Comparison of ENCODE assay signal across 23 cellular contexts in the genomic region with DNA sequence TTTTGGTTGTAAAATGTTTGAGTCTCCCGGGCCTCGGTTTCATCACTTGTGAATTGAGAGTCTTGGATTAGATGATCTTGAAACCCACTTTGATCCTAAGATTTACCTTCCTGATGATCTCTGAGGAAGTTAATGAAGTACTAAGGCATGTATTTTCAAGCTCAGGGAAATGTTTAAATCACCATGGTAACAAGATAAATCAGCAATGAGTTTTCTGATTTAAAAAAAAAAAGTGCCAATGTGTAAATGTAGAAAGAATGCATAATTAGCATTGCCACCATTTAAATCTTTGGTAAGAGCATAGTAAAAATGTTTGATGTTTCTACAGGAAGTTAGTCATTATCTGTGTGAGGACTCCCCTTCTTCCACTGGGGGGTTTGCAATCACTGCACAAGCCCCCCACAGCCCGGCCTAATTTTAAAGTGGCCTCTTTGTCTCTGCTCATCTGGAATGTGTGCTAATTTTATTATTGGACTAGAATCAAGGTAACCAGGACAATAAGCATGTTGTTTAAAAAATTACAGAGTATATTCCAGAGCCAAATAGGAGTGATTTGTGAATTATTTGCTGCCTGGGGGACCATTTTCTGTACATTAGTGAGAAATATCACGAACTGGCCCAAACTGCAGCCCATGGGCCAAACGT.
"Had no signal": no experiment of that assay in that cellular context is flagged by ENCODE, and none has a peak within 500 bp of the region (broad histone marks: within the 10 kb centered on the region; RNA-seq: fewer than 3 reads in every experiment).

No MANE protein-coding gene starts in this region.

- H3K4me3 Mint-ChIP-seq: activated CD4-positive, alpha-beta memory T cell treated with anti-CD3 and anti-CD28 coated beads, Interleukin-2, amount 10 ng/mL, durations not matched to agents 7 days and 5 days; activated CD4-positive, alpha-beta T cell treated with anti-CD3 and anti-CD28 coated beads, Interleukin-2, amount 10 ng/mL, durations not matched to agents 24 days and 14 days; activated naive CD4-positive, alpha-beta T cell treated with anti-CD3 and anti-CD28 coated beads, Interleukin-2, amount 50 U/mL, for 24 hours; endodermal cell; nephron progenitor cell; stimulated activated memory B cell treated with anti-CD40 and anti-IgM and Interleukin-4, amounts not matched to agents 10 μg/mL and 1 μg/mL and 100 μg/mL, for 72 hours had no signal

- H3K4me3 ChIP-seq: coronary artery, gastroesophageal sphincter, heart left ventricle, left lung, stomach, suprapubic skin, tibial nerve had no signal

- H3K27me3 ChIP-seq: gastroesophageal sphincter, heart left ventricle, left lung, stomach, suprapubic skin, tibial nerve had no signal

- H3K36me3 ChIP-seq: gastroesophageal sphincter, heart left ventricle, left lung, suprapubic skin, tibial nerve had no signal

- DNase-seq: activated CD4-positive, alpha-beta memory T cell treated with anti-CD3 and anti-CD28 coated beads, Interleukin-2, amount 10 ng/mL, durations not matched to agents 7 days and 5 days; activated CD4-positive, alpha-beta T cell treated with anti-CD3 and anti-CD28 coated beads, Interleukin-2, amount 10 ng/mL, durations not matched to agents 24 days and 14 days; activated effector memory CD4-positive, alpha-beta T cell treated with anti-CD3 and anti-CD28 coated beads, Interleukin-2, amount 50 U/mL, for 16 hours; aorta; cerebellar nuclear complex; endodermal cell; heart left ventricle; left lung; midbrain; nephron progenitor cell; posterior cingulate gyrus; stimulated activated CD4-positive, alpha-beta T cell treated with anti-CD3 and anti-CD28 coated beads, Interleukin-2, amount 100 ng/mL, for 24 hours; stomach had no signal

- H3K9me3 Mint-ChIP-seq: activated CD4-positive, alpha-beta memory T cell treated with anti-CD3 and anti-CD28 coated beads, Interleukin-2, amount 10 ng/mL, durations not matched to agents 7 days and 5 days; activated CD4-positive, alpha-beta T cell treated with anti-CD3 and anti-CD28 coated beads, Interleukin-2, amount 10 ng/mL, durations not matched to agents 24 days and 14 days; activated naive CD4-positive, alpha-beta T cell treated with anti-CD3 and anti-CD28 coated beads, Interleukin-2, amount 50 U/mL, for 24 hours; endodermal cell; nephron progenitor cell; stimulated activated memory B cell treated with anti-CD40 and anti-IgM and Interleukin-4, amounts not matched to agents 10 μg/mL and 1 μg/mL and 100 μg/mL, for 72 hours had no signal

- H3K4me1 ChIP-seq: gastroesophageal sphincter, heart left ventricle, left lung, stomach, suprapubic skin, tibial nerve had no signal

- H3K9me3 ChIP-seq: gastroesophageal sphincter, heart left ventricle, left lung, stomach, suprapubic skin, tibial nerve had no signal

- FAIRE-seq: keratinocyte, small intestine, urothelium cell line had no signal

- H3K27me3 Mint-ChIP-seq: activated CD4-positive, alpha-beta memory T cell treated with anti-CD3 and anti-CD28 coated beads, Interleukin-2, amount 10 ng/mL, durations not matched to agents 7 days and 5 days; activated CD4-positive, alpha-beta T cell treated with anti-CD3 and anti-CD28 coated beads, Interleukin-2, amount 10 ng/mL, durations not matched to agents 24 days and 14 days; activated naive CD4-positive, alpha-beta T cell treated with anti-CD3 and anti-CD28 coated beads, Interleukin-2, amount 50 U/mL, for 24 hours; stimulated activated memory B cell treated with anti-CD40 and anti-IgM and Interleukin-4, amounts not matched to agents 10 μg/mL and 1 μg/mL and 100 μg/mL, for 72 hours had no signal

- H3K27ac Mint-ChIP-seq: activated CD4-positive, alpha-beta memory T cell treated with anti-CD3 and anti-CD28 coated beads, Interleukin-2, amount 10 ng/mL, durations not matched to agents 7 days and 5 days; activated CD4-positive, alpha-beta T cell treated with anti-CD3 and anti-CD28 coated beads, Interleukin-2, amount 10 ng/mL, durations not matched to agents 24 days and 14 days; activated naive CD4-positive, alpha-beta T cell treated with anti-CD3 and anti-CD28 coated beads, Interleukin-2, amount 50 U/mL, for 24 hours; endodermal cell; nephron progenitor cell had no signal

- H3K4me1 Mint-ChIP-seq: activated CD4-positive, alpha-beta memory T cell treated with anti-CD3 and anti-CD28 coated beads, Interleukin-2, amount 10 ng/mL, durations not matched to agents 7 days and 5 days; activated CD4-positive, alpha-beta T cell treated with anti-CD3 and anti-CD28 coated beads, Interleukin-2, amount 10 ng/mL, durations not matched to agents 24 days and 14 days; activated naive CD4-positive, alpha-beta T cell treated with anti-CD3 and anti-CD28 coated beads, Interleukin-2, amount 50 U/mL, for 24 hours had no signal

- H3K27ac ChIP-seq: coronary artery, epithelial cell of prostate, gastroesophageal sphincter, heart left ventricle, left lung, stomach, suprapubic skin, tibial nerve had no signal
